Comparison of ENCODE assay signal across 10 cellular contexts in the genomic region with DNA sequence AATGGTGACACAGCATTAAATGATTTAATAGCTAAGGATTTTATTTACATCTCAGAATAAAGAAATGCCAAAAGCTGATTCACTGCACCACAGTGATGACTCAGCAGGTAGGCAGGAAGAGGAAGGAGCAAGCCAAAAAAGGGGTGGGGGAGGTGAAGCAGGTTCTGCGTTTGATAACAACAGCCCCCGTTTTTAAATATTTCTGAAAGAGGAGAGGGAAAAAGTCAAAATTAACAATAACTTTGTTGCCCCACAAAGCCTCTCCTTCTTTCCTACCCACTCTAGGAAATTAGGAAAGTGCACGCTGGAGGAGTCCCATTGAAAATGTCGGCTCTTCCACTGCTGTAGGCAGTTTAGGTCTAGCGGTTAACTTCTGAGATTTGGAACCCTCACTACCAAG. TPM values are rescaled to one million over a fixed set of nuclear protein-coding genes. Genes with fewer than 3 reads are reported as not detected.
DNase-seq lines count a peak whose midpoint lies in the region; TF ChIP-seq lines count a peak whose summit lies in the region.
"Had no signal": no experiment of that assay in that cellular context is flagged by ENCODE, and none has a peak within 500 bp of the region (broad histone marks: within the 10 kb centered on the region; RNA-seq: fewer than 3 reads in every experiment).

No MANE protein-coding gene starts in this region.

- H3K4me2 ChIP-seq in PC-9: peak overlapping the region; percentile 10; the same call in 1 of the 2 replicates
- H3K4me2 ChIP-seq: KMS-11 had no signal

- CTCF ChIA-PET in PC-9 (lab: Charles Lee): interaction anchor here (0.7 kb wide), 1 partner anchor 63 kb away, joined by 3 read pairs; no protein-coding TSS in a partner anchor

- no peak overlapping the region for H3K27ac Mint-ChIP-seq in T-helper 2 cell treated with Interferon-gamma antibody and Interleukin-4, amounts not matched to agents 5 μg/mL and 100 μg/mL, for 36 hours

- peak overlapping the region; percentile 44 for H2AFZ ChIP-seq in PC-9

- no peaks in the 10 kb centered on the region for H3K27me3 ChIP-seq in PC-9 (ENCODE audit: insufficient read depth, low read depth)

- H3F3A ChIP-seq in PC-9 (ENCODE audit: insufficient read depth, low read depth): no peaks in the 10 kb centered on the region

- no peak for TF ChIP-seq POLR2A in lower leg skin (IDR thresholded peaks at IDR 0.05)

- TSS peak; percentile 97 for BruUV-seq in PC-9 (replicated peaks; lab: Mats Ljungman, UMichigan)

- H3K36me3 Mint-ChIP-seq in T-helper 2 cell treated with Interferon-gamma antibody and Interleukin-4, amounts not matched to agents 5 μg/mL and 100 μg/mL, for 36 hours (ENCODE audit: low read depth): no peaks in the 10 kb centered on the region

- H3K27me3 Mint-ChIP-seq in T-helper 2 cell treated with Interferon-gamma antibody and Interleukin-4, amounts not matched to agents 5 μg/mL and 100 μg/mL, for 36 hours (ENCODE audit: low read depth): peaks cover 16% of the 10 kb centered on the region

- no peaks in the 10 kb centered on the region for H4K20me1 ChIP-seq in PC-9 (ENCODE audit: insufficient read depth)

- peaks cover 19% of the 10 kb centered on the region for H3K4me1 ChIP-seq in PC-9 (replicated peaks; ENCODE audit: insufficient read depth)

- H3K27ac ChIP-seq in PC-9 (peak overlapping the region; percentile 68), epithelial cell of prostate (peak overlapping the region; percentile 59), substantia nigra (ENCODE audit: low read depth, low read length, poor library complexity, severe bottlenecking) (no peak overlapping the region)
- H3K27ac ChIP-seq: KMS-11 had no signal

- peaks cover 5% of the 10 kb centered on the region; the same call in 1 of the 2 replicates for H3K36me3 ChIP-seq in PC-9 (ENCODE audit: low read depth)

- peak; percentile 23 for DNase-seq in stimulated activated CD4-positive, alpha-beta T cell treated with anti-CD3 and anti-CD28 coated beads, Interleukin-15, amount 100 ng/mL, for 24 hours
- no peak for DNase-seq in stimulated activated CD4-positive, alpha-beta T cell treated with anti-CD3 and anti-CD28 coated beads, Interleukin-12 subunit alpha, Interleukin-12 subunit beta, amount 100 ng/mL, for 4 hours
- DNase-seq in PC-9 (peak; percentile 55 to 80), epithelial cell of prostate (ENCODE audit: low read depth, low spot score) (peak; percentile 27), lower leg skin (ENCODE audit: low spot score in 2 of 2) (no peak), substantia nigra (lab: John Stamatoyannopoulos, UW) (no peak)
- DNase-seq in T-helper 2 cell treated with Interferon-gamma antibody and Interleukin-4, amounts not matched to agents 5 μg/mL and 100 μg/mL, for 36 hours (ENCODE audit: low spot score): no peak
- no peak for DNase-seq in activated T-cell treated with anti-CD3 and anti-CD28 coated beads, Interleukin-2, amount 50 U/mL, for 48 hours
- DNase-seq: left ventricle myocardium superior had no signal

- TF ChIP-seq CTCF in PC-9 (conservative IDR thresholded peaks at IDR 0.05): no peak
- TF ChIP-seq CTCF in lower leg skin (IDR thresholded peaks at IDR 0.05): no peak

- peaks cover 4% of the 10 kb centered on the region for H3K4me1 Mint-ChIP-seq in T-helper 2 cell treated with Interferon-gamma antibody and Interleukin-4, amounts not matched to agents 5 μg/mL and 100 μg/mL, for 36 hours (ENCODE audit: low read depth)

- POLR2A ChIA-PET in PC-9 (lab: Charles Lee; ENCODE audit: unreplicated experiment): interaction anchor here (0.6 to 1.0 kb wide), 2 partner anchors 126 to 1257 kb away, joined by 3 to 4 read pairs; no protein-coding TSS in a partner anchor

- H3K9me3 Mint-ChIP-seq in T-helper 2 cell treated with Interferon-gamma antibody and Interleukin-4, amounts not matched to agents 5 μg/mL and 100 μg/mL, for 36 hours: no peaks in the 10 kb centered on the region

- WGBS in lower leg skin, 2 donors: 58 to 59% methylated on average over 5 of the region's 5 CpGs

- no peak overlapping the region for H3K4me3 Mint-ChIP-seq in T-helper 2 cell treated with Interferon-gamma antibody and Interleukin-4, amounts not matched to agents 5 μg/mL and 100 μg/mL, for 36 hours

- no peak overlapping the region for H3K4me3 ChIP-seq in PC-9
- H3K4me3 ChIP-seq in lower leg skin (ENCODE audit: low read depth, poor library complexity, severe bottlenecking): no peak overlapping the region

- no peaks in the 10 kb centered on the region for H3K9me2 ChIP-seq in PC-9 (ENCODE audit: insufficient read depth)

- intact Hi-C loops in PC-9 (cut with micrococcal nuclease; ENCODE audit: unreplicated experiment): no loop called here
- intact Hi-C loops in lower leg skin (cut with DNase I; ENCODE audit: low total_unique reads): no loop called here

- no peaks in the 10 kb centered on the region for H3K79me2 ChIP-seq in PC-9 (ENCODE audit: low read depth)

- peaks cover 28% of the 10 kb centered on the region for H3K9me3 ChIP-seq in PC-9 (ENCODE audit: insufficient read depth, low read depth)

RNA-seq across cellular contexts. Expression of a gene that starts 9.9 kb away (rescaled TPM):
- total RNA-seq in PC-9 (2021) (not detected in 2 replicates), lower leg skin (not detected)
- total RNA-seq: left ventricle myocardium superior had no signal

Comparison
In these comparisons a context has a peak if more than half of its experiments do, and no peak if none do; other contexts are left out.
1. DNase-seq: peak in stimulated activated CD4-positive, alpha-beta T cell treated with anti-CD3 and anti-CD28 coated beads, Interleukin-15, amount 100 ng/mL, for 24 hours (single experiment), PC-9 (2 of 2) and epithelial cell of prostate (single experiment); none in stimulated activated CD4-positive, alpha-beta T cell treated with anti-CD3 and anti-CD28 coated beads, Interleukin-12 subunit alpha, Interleukin-12 subunit beta, amount 100 ng/mL, for 4 hours (single experiment), T-helper 2 cell treated with Interferon-gamma antibody and Interleukin-4, amounts not matched to agents 5 μg/mL and 100 μg/mL, for 36 hours (single experiment), activated T-cell treated with anti-CD3 and anti-CD28 coated beads, Interleukin-2, amount 50 U/mL, for 48 hours (0 of 2), lower leg skin (0 of 2) and substantia nigra (0 of 49).